Comparison of ENCODE assay signal across 32 cellular contexts in the genomic region with DNA sequence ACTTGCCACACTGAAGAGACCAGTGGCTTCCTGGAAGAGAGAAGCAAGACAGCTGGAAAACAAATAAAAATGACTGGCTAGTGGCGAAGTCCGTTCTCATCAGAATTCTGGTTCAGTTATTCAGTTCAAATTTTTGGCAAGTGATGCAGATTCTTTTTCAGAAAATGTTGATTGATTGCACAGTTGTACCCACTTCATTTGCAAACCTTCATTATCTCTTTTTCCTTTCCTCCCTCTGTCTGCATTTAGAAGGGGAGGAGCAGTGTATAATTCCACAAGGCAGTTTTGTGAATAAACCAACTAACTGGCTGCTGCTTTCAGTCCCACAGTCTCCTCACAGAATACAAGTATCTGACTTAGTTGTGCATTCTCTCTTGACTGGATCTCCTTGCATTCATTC.
"Had no signal": no experiment of that assay in that cellular context is flagged by ENCODE, and none has a peak within 500 bp of the region (broad histone marks: within the 10 kb centered on the region; RNA-seq: fewer than 3 reads in every experiment).

No MANE protein-coding gene starts in this region.

- H3K4me2 ChIP-seq: neural progenitor cell, smooth muscle cell had no signal

- H3K4me1 Mint-ChIP-seq: naive thymus-derived CD8-positive, alpha-beta T cell; stimulated activated memory B cell treated with anti-CD40 and anti-IgM and Interleukin-4, amounts not matched to agents 10 μg/mL and 1 μg/mL and 100 μg/mL, for 72 hours; stimulated activated naive CD8-positive, alpha-beta T cell treated with anti-CD3 and anti-CD28 coated beads, Interleukin-15, amount 100 ng/mL, for 72 hours had no signal

- H3K27me3 ChIP-seq: neural progenitor cell, ovary, right lobe of liver, sigmoid colon, spleen, suprapubic skin, testis, tibial artery, transverse colon, upper lobe of right lung, uterus had no signal

- H3K36me3 Mint-ChIP-seq: naive thymus-derived CD8-positive, alpha-beta T cell; stimulated activated memory B cell treated with anti-CD40 and anti-IgM and Interleukin-4, amounts not matched to agents 10 μg/mL and 1 μg/mL and 100 μg/mL, for 72 hours; type B pancreatic cell had no signal

- H2AFZ ChIP-seq: parathyroid adenoma had no signal

- ATAC-seq: naive thymus-derived CD8-positive, alpha-beta T cell; psoas muscle; right cardiac atrium; right lobe of liver; stimulated activated memory B cell treated with anti-CD40 and anti-IgM and Interleukin-4, amounts not matched to agents 10 μg/mL and 1 μg/mL and 100 μg/mL, for 72 hours; stimulated activated naive CD8-positive, alpha-beta T cell treated with anti-CD3 and anti-CD28 coated beads, Interleukin-15, amount 100 ng/mL, for 72 hours; stimulated activated naive CD8-positive, alpha-beta T cell treated with anti-CD3 and anti-CD28 coated beads, Interleukin-15, Interleukin-2, amounts not matched to agents 100 U/mL and 50 U/mL, for 24 hours; upper lobe of right lung had no signal

- H3K9ac ChIP-seq: neural progenitor cell, parathyroid adenoma had no signal

- H3K9me3 Mint-ChIP-seq: nephron, type B pancreatic cell had no signal

- DNase-seq: naive thymus-derived CD8-positive, alpha-beta T cell; occipital lobe; ovary; posterior cingulate gyrus; psoas muscle; right cardiac atrium; right lobe of liver; sigmoid colon; spleen; stimulated activated CD4-positive, alpha-beta T cell treated with anti-CD3 and anti-CD28 coated beads, Interleukin-12 subunit alpha, Interleukin-12 subunit beta, amount 100 ng/mL, for 4 hours; stimulated activated CD4-positive, alpha-beta T cell treated with anti-CD3 and anti-CD28 coated beads, Interleukin-1b, Interleukin-23, amount 100 ng/mL, for 48 hours; stimulated activated CD4-positive, alpha-beta T cell treated with anti-CD3 and anti-CD28 coated beads, Interleukin-4, amount 100 ng/mL, for 1 hour; stimulated activated CD4-positive, alpha-beta T cell treated with anti-CD3 and anti-CD28 coated beads, Interleukin-4, amount 100 ng/mL, for 4 hours; stimulated activated CD8-positive, alpha-beta memory T cell treated with anti-CD3 and anti-CD28 coated beads, Interleukin-4, amount 100 ng/mL, for 48 hours; stimulated activated naive CD4-positive, alpha-beta T cell; stimulated activated naive CD8-positive, alpha-beta T cell treated with anti-CD3 and anti-CD28 coated beads, Interleukin-15, amount 100 ng/mL, for 72 hours; stimulated activated naive CD8-positive, alpha-beta T cell treated with anti-CD3 and anti-CD28 coated beads, Interleukin-15, Interleukin-2, amounts not matched to agents 100 U/mL and 50 U/mL, for 24 hours; substantia nigra; testis; tibial artery; transverse colon; upper lobe of right lung; uterus had no signal

- H3K79me2 ChIP-seq: parathyroid adenoma had no signal

- H3K27ac Mint-ChIP-seq: naive thymus-derived CD8-positive, alpha-beta T cell; nephron; neural progenitor cell; progenitor cell of endocrine pancreas; stimulated activated memory B cell treated with anti-CD40 and anti-IgM and Interleukin-4, amounts not matched to agents 10 μg/mL and 1 μg/mL and 100 μg/mL, for 72 hours; type B pancreatic cell had no signal

- H3K4me3 ChIP-seq: neural progenitor cell, ovary, psoas muscle, right lobe of liver, sigmoid colon, skin epidermis, smooth muscle cell, spleen, suprapubic skin, testis, tibial artery, transverse colon, upper lobe of right lung, uterus had no signal

- H3K9me3 ChIP-seq: ovary, psoas muscle, right lobe of liver, sigmoid colon, spleen, suprapubic skin, testis, tibial artery, transverse colon, upper lobe of right lung, uterus had no signal

- H3K36me3 ChIP-seq: neural progenitor cell, ovary, right lobe of liver, sigmoid colon, spleen, suprapubic skin, tibial artery, transverse colon, upper lobe of right lung, uterus had no signal

- H3K4me3 Mint-ChIP-seq: naive thymus-derived CD8-positive, alpha-beta T cell; nephron; neural progenitor cell; stimulated activated memory B cell treated with anti-CD40 and anti-IgM and Interleukin-4, amounts not matched to agents 10 μg/mL and 1 μg/mL and 100 μg/mL, for 72 hours; stimulated activated naive CD8-positive, alpha-beta T cell treated with anti-CD3 and anti-CD28 coated beads, Interleukin-15, amount 100 ng/mL, for 72 hours; type B pancreatic cell had no signal

- H3K4me1 ChIP-seq: parathyroid adenoma, right lobe of liver, sigmoid colon, suprapubic skin, testis, upper lobe of right lung, uterus had no signal

- H3K27me3 Mint-ChIP-seq: stimulated activated memory B cell treated with anti-CD40 and anti-IgM and Interleukin-4, amounts not matched to agents 10 μg/mL and 1 μg/mL and 100 μg/mL, for 72 hours; stimulated activated naive CD8-positive, alpha-beta T cell treated with anti-CD3 and anti-CD28 coated beads, Interleukin-15, amount 100 ng/mL, for 72 hours; type B pancreatic cell had no signal

- H3K27ac ChIP-seq: neural progenitor cell, ovary, parathyroid adenoma, psoas muscle, right lobe of liver, sigmoid colon, skin epidermis, suprapubic skin, testis, tibial artery, transverse colon, upper lobe of right lung, uterus had no signal
